ENCODE assay signal across 3 cellular contexts in genomic region chr10:114140827-114141226, GRCh38. TPM values are rescaled to one million over a fixed set of nuclear protein-coding genes. Genes with fewer than 3 reads are reported as not detected.
"Had no signal": no experiment of that assay in that cellular context is flagged by ENCODE, and none has a peak within 500 bp of the region (broad histone marks: within the 10 kb centered on the region; RNA-seq: fewer than 3 reads in every experiment).

No MANE protein-coding gene starts in this region.

RNA-seq across cellular contexts. Expression of gene TDRD1, which starts 38.3 kb away (rescaled TPM):
- total RNA-seq: M059J, MCF 10A, NCI-H460 had no signal
